In the genomic region with DNA sequence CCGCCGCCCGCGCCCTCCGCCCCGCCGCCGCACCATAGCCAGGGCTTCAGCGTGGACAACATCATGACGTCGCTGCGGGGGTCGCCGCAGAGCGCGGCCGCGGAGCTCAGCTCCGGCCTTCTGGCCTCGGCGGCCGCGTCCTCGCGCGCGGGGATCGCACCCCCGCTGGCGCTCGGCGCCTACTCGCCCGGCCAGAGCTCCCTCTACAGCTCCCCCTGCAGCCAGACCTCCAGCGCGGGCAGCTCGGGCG, we compare ENCODE assay signal across 9 cellular contexts. TPM values are rescaled to one million over a fixed set of nuclear protein-coding genes. Genes with fewer than 3 reads are reported as not detected.
DNase-seq lines count a peak whose midpoint lies in the region; ATAC-seq and TF ChIP-seq lines count a peak whose summit lies in the region.
"Had no signal": no experiment of that assay in that cellular context is flagged by ENCODE, and none has a peak within 500 bp of the region (broad histone marks: within the 10 kb centered on the region; RNA-seq: fewer than 3 reads in every experiment).

No MANE protein-coding gene starts in this region.

- H3K27me3 ChIP-seq in esophagus squamous epithelium: peaks cover 4 to 99% (median 32%) of the 10 kb centered on the region in 4 donors

- H3K36me3 Mint-ChIP-seq in activated CD8-positive, alpha-beta memory T cell treated with anti-CD3 and anti-CD28 coated beads, Interleukin-2, amount 10 ng/mL, durations not matched to agents 7 days and 5 days: peaks cover 4% of the 10 kb centered on the region

- CTCF ChIA-PET in activated CD8-positive, alpha-beta memory T cell treated with anti-CD3 and anti-CD28 coated beads, Interleukin-2, amount 10 ng/mL, durations not matched to agents 7 days and 5 days (lab: Charles Lee): interaction anchor here (1.4 to 1.9 kb wide), 3 partner anchors 9 to 493 kb away, joined by 6 to 8 read pairs (median 7); no protein-coding TSS in a partner anchor

- no peak for ATAC-seq in GM21515 (IDR thresholded peaks at IDR 0.05; ENCODE audit: unreplicated experiment)
- no peak for ATAC-seq in activated CD8-positive, alpha-beta memory T cell treated with anti-CD3 and anti-CD28 coated beads, Interleukin-2, amount 10 ng/mL, durations not matched to agents 7 days and 5 days

- no peak for TF ChIP-seq POLR2A in esophagus squamous epithelium (IDR thresholded peaks at IDR 0.05)

- peaks cover 26% of the 10 kb centered on the region for H3K4me1 Mint-ChIP-seq in activated CD8-positive, alpha-beta memory T cell treated with anti-CD3 and anti-CD28 coated beads, Interleukin-2, amount 10 ng/mL, durations not matched to agents 7 days and 5 days

- peaks cover 64% of the 10 kb centered on the region for H3K27me3 Mint-ChIP-seq in activated CD8-positive, alpha-beta memory T cell treated with anti-CD3 and anti-CD28 coated beads, Interleukin-2, amount 10 ng/mL, durations not matched to agents 7 days and 5 days

- no peaks in the 10 kb centered on the region for H3K9me3 Mint-ChIP-seq in activated CD8-positive, alpha-beta memory T cell treated with anti-CD3 and anti-CD28 coated beads, Interleukin-2, amount 10 ng/mL, durations not matched to agents 7 days and 5 days (ENCODE audit: low read depth)

- no peaks in the 10 kb centered on the region for H3K9me3 ChIP-seq in esophagus squamous epithelium

- H3K27ac ChIP-seq in esophagus squamous epithelium: peak overlapping the region; percentile 85 to 96 (median 89)
- peak overlapping the region in 17 of 21 experiments; percentile 52 to 91 (median 83) for H3K27ac ChIP-seq in skin epidermis

- H3K4me3 ChIP-seq in esophagus squamous epithelium (peak overlapping the region; percentile 57 to 83 (median 63)), skin epidermis (peak overlapping the region; percentile 46 to 65 (median 61))

- no peak overlapping the region for H3K4me3 Mint-ChIP-seq in activated CD8-positive, alpha-beta memory T cell treated with anti-CD3 and anti-CD28 coated beads, Interleukin-2, amount 10 ng/mL, durations not matched to agents 7 days and 5 days

- DNase-seq in DMS 273 (lab: John Stamatoyannopoulos, UW; ENCODE audit: unreplicated experiment) (peak; percentile 75), DMS 273 treated with DMSO at 0.1 percent for 48 hours (lab: John Stamatoyannopoulos, UW) (no peak), NCI-H748 (lab: John Stamatoyannopoulos, UW; ENCODE audit: unreplicated experiment) (peak; percentile 74), esophagus squamous epithelium (lab: John Stamatoyannopoulos, UW) (no peak), SIG-M5 (lab: John Stamatoyannopoulos, UW) (no peak)
- DNase-seq in activated CD8-positive, alpha-beta memory T cell treated with anti-CD3 and anti-CD28 coated beads, Interleukin-2, amount 10 ng/mL, durations not matched to agents 7 days and 5 days: no peak
- DNase-seq: activated naive CD4-positive, alpha-beta T cell had no signal

- no peaks in the 10 kb centered on the region for H3K36me3 ChIP-seq in esophagus squamous epithelium

- no peak overlapping the region for H3K27ac Mint-ChIP-seq in activated CD8-positive, alpha-beta memory T cell treated with anti-CD3 and anti-CD28 coated beads, Interleukin-2, amount 10 ng/mL, durations not matched to agents 7 days and 5 days

- no CpG with 5 or more reads among the region's 38 CpGs for WGBS in esophagus squamous epithelium, 2 donors

- intact Hi-C loops in esophagus squamous epithelium (cut with DNase I): no loop called here

- peak in 1 of 6 experiments; percentile 16 for TF ChIP-seq CTCF in esophagus squamous epithelium (IDR thresholded peaks at IDR 0.05)

- peaks cover 19 to 81% (median 43%) of the 10 kb centered on the region in 3 donors for H3K4me1 ChIP-seq in esophagus squamous epithelium

RNA-seq across cellular contexts. Expression of a gene that starts 1.5 kb away (rescaled TPM):
- 1 to 10 TPM; 2.2 to 6.0 (median 3.4) TPM for total RNA-seq in esophagus squamous epithelium
- under 1 TPM in 1 of 2 experiments, not detected in 1; 0.26 TPM for total RNA-seq in activated CD8-positive, alpha-beta memory T cell treated with anti-CD3 and anti-CD28 coated beads, Interleukin-2, amount 10 ng/mL, durations not matched to agents 7 days and 5 days

Comparison
In these comparisons a context has a peak if more than half of its experiments do, and no peak if none do; other contexts are left out.
1. DNase-seq: peak in DMS 273 (single experiment) and NCI-H748 (single experiment); none in DMS 273 treated with DMSO at 0.1 percent for 48 hours (single experiment), esophagus squamous epithelium (single experiment), SIG-M5 (single experiment) and activated CD8-positive, alpha-beta memory T cell treated with anti-CD3 and anti-CD28 coated beads, Interleukin-2, amount 10 ng/mL, durations not matched to agents 7 days and 5 days (single experiment).